ENCODE assay signal across 17 cellular contexts in genomic region chr20:33656783-33657703, GRCh38. TPM values are rescaled to one million over a fixed set of nuclear protein-coding genes. Genes with fewer than 3 reads are reported as not detected.
DNase-seq lines count a peak whose midpoint lies in the region; ATAC-seq, FAIRE-seq and TF ChIP-seq lines count a peak whose summit lies in the region.
"Had no signal": no experiment of that assay in that cellular context is flagged by ENCODE, and none has a peak within 500 bp of the region (broad histone marks: within the 10 kb centered on the region; RNA-seq: fewer than 3 reads in every experiment).

No MANE protein-coding gene starts in this region.

- no peak for ATAC-seq in activated T-cell treated with anti-CD3 and anti-CD28 coated beads, Interleukin-2, amount 50 U/mL, for 72 hours (replicated peaks in 1 of 2)
- ATAC-seq in K562 (no peak), pancreas (no peak)
- ATAC-seq: Panc1 had no signal

- H3K27ac ChIP-seq in K562 (ENCODE audit: extremely low read depth, low read depth, low read length): no peak overlapping the region
- no peak overlapping the region for H3K27ac ChIP-seq in pancreas
- no peak overlapping the region for H3K27ac ChIP-seq in vagina

- FAIRE-seq in K562 (lab: Jason Lieb, UNC): no peak
- FAIRE-seq in pancreas (lab: Jason Lieb, UNC): no peak
- FAIRE-seq: A204.1, H1 had no signal

- peaks cover under 1 to 36% of the 10 kb centered on the region in 2 experiments; a peak in 3 of 5 replicates for H3K4me1 ChIP-seq in K562 (replicated peaks in 1 of 2; ENCODE audit: control insufficient read depth in 2 of 2, insufficient read depth in 2 of 2, low read length in 2 of 2)
- H3K4me1 ChIP-seq in pancreas: peaks cover 21 to 27% (median 26%) of the 10 kb centered on the region in 3 donors
- H3K4me1 ChIP-seq in vagina: peaks cover 19% of the 10 kb centered on the region

- peak; percentile 11 for DNase-seq in activated T-cell treated with anti-CD3 and anti-CD28 coated beads, Interleukin-2, amount 50 U/mL, for 1 hour
- DNase-seq in activated T-cell treated with anti-CD3 and anti-CD28 coated beads, Interleukin-2, amount 50 U/mL, for 72 hours: no peak
- DNase-seq in CD14-positive monocyte (ENCODE audit: low spot score) (peak; percentile 40), K562 (ENCODE audit: extremely low read depth in 1 of 4, low spot score in 3 of 4) (no peak), pancreas (peak in 4 of 6 donors; percentile 13 to 64 (median 24)), vagina (ENCODE audit: extremely low spot score in 2 of 2) (no peak), DMS153 (lab: John Stamatoyannopoulos, UW) (no peak), NK-92 (lab: John Stamatoyannopoulos, UW; ENCODE audit: unreplicated experiment) (no peak)
- DNase-seq: MG63, NCI-H1092 treated with DMSO at 0.1 percent for 48 hours, NCI-H1694, NCI-H2107, NCI-H226, SHP77 had no signal

- in situ Hi-C loops in K562 (cut with MboI): loop anchor here (10.0 kb wide), 1 partner anchor 242 kb away; no protein-coding TSS in a partner anchor

- TF ChIP-seq CTCF in CD14-positive monocyte (IDR thresholded peaks at IDR 0.05) (no peak), K562 (IDR thresholded peaks at IDR 0.05 in 2 of 3, conservative IDR thresholded peaks at IDR 0.05 in 1 of 3; ENCODE audit: insufficient read depth in 2 of 3, low read depth in 1 of 3, low read length in 3 of 3) (no peak), pancreas (IDR thresholded peaks at IDR 0.05) (no peak), vagina (IDR thresholded peaks at IDR 0.05) (no peak)

- H3K36me3 ChIP-seq in K562 (ENCODE audit: control insufficient read depth, insufficient read depth, low read length) (peaks cover 54% of the 10 kb centered on the region; the same call in 2 of the 3 replicates), pancreas (peaks cover 0 to 7% (median 0%) of the 10 kb centered on the region in 3 donors), vagina (peaks cover 0 to 18% of the 10 kb centered on the region in 2 donors)
- H3K36me3 ChIP-seq: MG63 had no signal

- POLR2A ChIA-PET in K562 (lab: Yijun Ruan, JAX): interaction anchor here (0.7 to 4.5 kb wide), 4 partner anchors 8 to 363 kb away, joined by 3 to 51 read pairs (median 4); partner anchors contain the start of gene ACTL10

- TF ChIP-seq POLR2A in K562 (conservative IDR thresholded peaks at IDR 0.05) (no peak), vagina (IDR thresholded peaks at IDR 0.05) (no peak)

- TF ChIP-seq EP300 in K562 (IDR thresholded peaks at IDR 0.05; ENCODE audit: low read length): no peak

- H4K20me1 ChIP-seq in K562 (replicated peaks; ENCODE audit: control insufficient read depth, insufficient read depth, low read length): peaks cover 25% of the 10 kb centered on the region; the same call in 1 of the 2 replicates

- H3K9ac ChIP-seq in K562 (ENCODE audit: insufficient read depth in 1 of 2, low read depth in 2 of 2, low read length in 2 of 2): peak overlapping the region in 1 of 2 experiments; percentile 60; a peak in 1 of 4 replicates

- WGBS in K562 (ENCODE audit: insufficient coverage, low coverage, missing lambda C conversion rate): 86% methylated on average over 17 of the region's 17 CpGs
- 94 to 95% methylated on average over 17 of the region's 17 CpGs for WGBS in pancreas, 2 donors

- H3K9me3 ChIP-seq in K562 (replicated peaks; ENCODE audit: control insufficient read depth, insufficient read depth, low read depth, low read length): no peaks in the 10 kb centered on the region
- no peaks in the 10 kb centered on the region for H3K9me3 ChIP-seq in pancreas
- H3K9me3 ChIP-seq in vagina: no peaks in the 10 kb centered on the region
- H3K9me3 ChIP-seq: MG63 had no signal

- no peak overlapping the region for H3K4me2 ChIP-seq in K562 (ENCODE audit: insufficient read depth, low read length)

- no peak overlapping the region for H2AFZ ChIP-seq in K562 (ENCODE audit: low read depth, low read length)

- peaks cover 0 to 3% of the 10 kb centered on the region in 2 donors for H3K36me3 Mint-ChIP-seq in activated T-cell treated with anti-CD3 and anti-CD28 coated beads, Interleukin-2, amount 50 U/mL, for 72 hours (ENCODE audit: insufficient read depth in 2 of 2)
- peaks cover 0 to 3% of the 10 kb centered on the region in 2 donors for H3K36me3 Mint-ChIP-seq in CD14-positive monocyte

- peaks cover 23% of the 10 kb centered on the region for H3K4me1 Mint-ChIP-seq in activated T-cell treated with anti-CD3 and anti-CD28 coated beads, Interleukin-2, amount 50 U/mL, for 72 hours (ENCODE audit: low read depth)
- peaks cover 6% of the 10 kb centered on the region for H3K4me1 Mint-ChIP-seq in CD14-positive monocyte

- TF ChIP-seq RAD21 in K562 (CRISPR knock-in tag; conservative IDR thresholded peaks at IDR 0.05 in 1 of 2, IDR thresholded peaks at IDR 0.05 in 1 of 2): no peak

- no peaks in the 10 kb centered on the region for H3K27me3 ChIP-seq in K562 (ENCODE audit: control insufficient read depth in 2 of 2, insufficient read depth in 2 of 2, low read length in 2 of 2)
- no peaks in the 10 kb centered on the region for H3K27me3 ChIP-seq in pancreas
- H3K27me3 ChIP-seq in vagina: no peaks in the 10 kb centered on the region
- H3K27me3 ChIP-seq: MG63 had no signal

- H3K9me1 ChIP-seq in K562 (ENCODE audit: control insufficient read depth, insufficient read depth, low read length): no peaks in the 10 kb centered on the region

- H3K27me3 Mint-ChIP-seq in activated T-cell treated with anti-CD3 and anti-CD28 coated beads, Interleukin-2, amount 50 U/mL, for 72 hours (ENCODE audit: low read depth): no peaks in the 10 kb centered on the region
- peaks cover 1 to 8% (median 2%) of the 10 kb centered on the region in 3 donors for H3K27me3 Mint-ChIP-seq in CD14-positive monocyte (ENCODE audit: low read depth in 3 of 3)

- TSS peak; percentile 18 for BruUV-seq in K562 (replicated peaks; lab: Mats Ljungman, UMichigan)

- H3K27ac Mint-ChIP-seq in activated T-cell treated with anti-CD3 and anti-CD28 coated beads, Interleukin-2, amount 50 U/mL, for 72 hours: no peak overlapping the region
- peak overlapping the region in 1 of 7 donors; percentile 73 for H3K27ac Mint-ChIP-seq in CD14-positive monocyte

- intact Hi-C loops in CD14-positive monocyte (cut with micrococcal nuclease): no loop called here
- intact Hi-C loops in K562 (cut with micrococcal nuclease): no loop called here
- intact Hi-C loops in pancreas (cut with DNase I): loop anchor here in 1 of 3 donors (5.0 kb wide), 1 partner anchor 195 kb away; no protein-coding TSS in a partner anchor
- intact Hi-C loops in vagina (cut with DNase I): loop anchor here (10.0 kb wide), 1 partner anchor 182 kb away; no protein-coding TSS in a partner anchor

- CTCF ChIA-PET in K562 (lab: Yijun Ruan, JAX; ENCODE audit: low intra/inter-chr PET ratio): no interaction called here

- peaks cover 3% of the 10 kb centered on the region; the same call in 2 of the 3 replicates for H3K79me2 ChIP-seq in K562 (ENCODE audit: control insufficient read depth, insufficient read depth, low read length)

- H3K4me3 Mint-ChIP-seq in activated T-cell treated with anti-CD3 and anti-CD28 coated beads, Interleukin-2, amount 50 U/mL, for 72 hours: no peak overlapping the region
- no peak overlapping the region for H3K4me3 Mint-ChIP-seq in CD14-positive monocyte

- H3K4me3 ChIP-seq in K562 (no peak overlapping the region), pancreas (no peak overlapping the region), vagina (no peak overlapping the region)
- H3K4me3 ChIP-seq: MG63 had no signal

- no peaks in the 10 kb centered on the region for H3K9me3 Mint-ChIP-seq in activated T-cell treated with anti-CD3 and anti-CD28 coated beads, Interleukin-2, amount 50 U/mL, for 72 hours
- no peaks in the 10 kb centered on the region for H3K9me3 Mint-ChIP-seq in CD14-positive monocyte

RNA-seq across cellular contexts. Expression of gene C20orf144, which starts 5.1 kb away (rescaled TPM):
- under 1 TPM; 0.17 to 0.23 TPM for total RNA-seq in activated T-cell treated with anti-CD3 and anti-CD28 coated beads, Interleukin-2, amount 50 U/mL, for 72 hours
- polyA plus RNA-seq in CD14-positive monocyte: not detected
- total RNA-seq in K562 (2011; cell fraction: chromatin; rRNA removed; ENCODE audit: low replicate concordance): 0.60 TPM in 1 of 2 replicates, not detected in the other
- 0.83 and 1.1 TPM in 2 replicates for total RNA-seq in K562 (2011; cell fraction: nucleolus; rRNA removed)
- 0.66 and 1.3 TPM in 2 replicates for total RNA-seq in K562 (2011; cell fraction: nucleoplasm; rRNA removed)
- total RNA-seq in K562 (2014; rRNA removed): 0.16 TPM in 1 of 2 replicates, not detected in the other
- 0.11 and 0.16 TPM in 2 replicates for total RNA-seq in K562 (2014; rRNA removed; fragmentation: Illumina TruSeq; extraction: Trizol)
- total RNA-seq in K562 (2015; rRNA removed; fragmentation: Illumina TruSeq; extraction: Trizol): 0.11 and 0.23 TPM in 2 replicates
- 0.11 and 0.16 TPM in 2 replicates for total RNA-seq in K562 (2021)
- polyA plus RNA-seq in K562 (2011; rRNA removed): 0.10 and 0.11 TPM in 2 replicates
- polyA plus RNA-seq in K562 (2011; cell fraction: cytosol; rRNA removed): 0.13 and 0.16 TPM in 2 replicates
- polyA plus RNA-seq in K562 (2011; cell fraction: nucleus; rRNA removed): 0.18 TPM in 2 replicates
- polyA plus RNA-seq in K562 (2012): 0.23 and 0.54 TPM in 2 replicates
- polyA plus RNA-seq in K562 (2014; fragmentation: Illumina TruSeq; extraction: Trizol): 0.12 and 0.22 TPM in 2 replicates
- polyA plus RNA-seq in K562 (2014; fragmentation: Nextera tagmentation; extraction: Ambion mirVana): under 1 TPM in 1 of 2 experiments, not detected in 1; 0.04 TPM
- polyA plus RNA-seq in K562 (2014; rRNA removed): 0.16 and 0.23 TPM in 2 replicates
- 0.28 TPM in 1 of 2 replicates, not detected in the other for polyA minus RNA-seq in K562 (2011; rRNA and poly(A)+ RNA removed)
- not detected in 2 replicates for polyA minus RNA-seq in K562 (2011; cell fraction: cytosol; rRNA and poly(A)+ RNA removed)
- polyA minus RNA-seq in K562 (2011; cell fraction: nucleus; rRNA and poly(A)+ RNA removed): 0.33 and 0.40 TPM in 2 replicates
- total RNA-seq in pancreas: under 1 TPM in 4 of 6 donors, not detected in 2; 0.09 to 0.14 (median 0.11) TPM
- polyA plus RNA-seq in pancreas: under 1 TPM; 0.12 to 0.15 TPM
- not detected for total RNA-seq in vagina

RNA-seq across cellular contexts. Expression of gene ACTL10, which starts 9.7 kb away (rescaled TPM):
- 1 to 10 TPM; 1.4 to 1.8 TPM for total RNA-seq in activated T-cell treated with anti-CD3 and anti-CD28 coated beads, Interleukin-2, amount 50 U/mL, for 72 hours
- polyA plus RNA-seq in CD14-positive monocyte (1 to 10 TPM; 1.1 to 1.2 TPM), K562 (2011; rRNA removed) (not detected in 2 replicates), K562 (2014; fragmentation: Illumina TruSeq; extraction: Trizol) (not detected in 2 replicates), K562 (2014; fragmentation: Nextera tagmentation; extraction: Ambion mirVana) (not detected), K562 (2014; rRNA removed) (0.07 and 0.13 TPM in 2 replicates), pancreas (1 to 10 TPM; 1.6 to 2.2 TPM)
- total RNA-seq in K562 (2011; cell fraction: chromatin; rRNA removed; ENCODE audit: low replicate concordance): not detected in 2 replicates
- total RNA-seq in K562 (2011; cell fraction: nucleolus; rRNA removed): 0.33 TPM in 1 of 2 replicates, not detected in the other
- total RNA-seq in K562 (2011; cell fraction: nucleoplasm; rRNA removed): not detected in 2 replicates
- total RNA-seq in K562 (2014; rRNA removed) (0.14 TPM in 1 of 2 replicates, not detected in the other), K562 (2014; rRNA removed; fragmentation: Illumina TruSeq; extraction: Trizol) (not detected in 2 replicates), K562 (2015; rRNA removed; fragmentation: Illumina TruSeq; extraction: Trizol) (not detected in 2 replicates), K562 (2021) (0.11 TPM in 1 of 2 replicates, not detected in the other), pancreas (1 to 10 TPM; 2.1 to 3.5 (median 2.7) TPM), vagina (1.5 TPM)
- 0.04 TPM in 1 of 2 replicates, not detected in the other for polyA plus RNA-seq in K562 (2011; cell fraction: cytosol; rRNA removed)
- polyA plus RNA-seq in K562 (2011; cell fraction: nucleus; rRNA removed): 0.10 TPM in 1 of 2 replicates, not detected in the other
- 0.13 and 0.29 TPM in 2 replicates for polyA plus RNA-seq in K562 (2012)
- polyA minus RNA-seq in K562 (2011; rRNA and poly(A)+ RNA removed): not detected in 2 replicates
- not detected in 2 replicates for polyA minus RNA-seq in K562 (2011; cell fraction: cytosol; rRNA and poly(A)+ RNA removed)
- polyA minus RNA-seq in K562 (2011; cell fraction: nucleus; rRNA and poly(A)+ RNA removed): not detected in 2 replicates
- total RNA-seq: H1 had no signal

RNA-seq across cellular contexts. Expression of gene NECAB3, which starts 17.2 kb away (rescaled TPM):
- total RNA-seq in activated T-cell treated with anti-CD3 and anti-CD28 coated beads, Interleukin-2, amount 50 U/mL, for 72 hours: 10 to 100 TPM; 18.5 to 18.8 TPM
- polyA plus RNA-seq in CD14-positive monocyte (1 to 10 TPM; 1.3 to 1.8 TPM), K562 (2011; rRNA removed) (25.6 and 32.7 TPM in 2 replicates), K562 (2014; fragmentation: Illumina TruSeq; extraction: Trizol) (35.8 and 37.6 TPM in 2 replicates), K562 (2014; fragmentation: Nextera tagmentation; extraction: Ambion mirVana) (1 to 10 TPM in 1 of 2 experiments, under 1 TPM in 1; 0.94 to 1.9 TPM), K562 (2014; rRNA removed) (63.3 and 67.6 TPM in 2 replicates), pancreas (10 to 100 TPM; 29.4 to 40.0 TPM)
- 164 and 323 TPM in 2 replicates for total RNA-seq in K562 (2011; cell fraction: chromatin; rRNA removed; ENCODE audit: low replicate concordance)
- total RNA-seq in K562 (2011; cell fraction: nucleolus; rRNA removed): 194 and 203 TPM in 2 replicates
- 200 and 230 TPM in 2 replicates for total RNA-seq in K562 (2011; cell fraction: nucleoplasm; rRNA removed)
- total RNA-seq in K562 (2014; rRNA removed) (52.0 and 74.0 TPM in 2 replicates), K562 (2014; rRNA removed; fragmentation: Illumina TruSeq; extraction: Trizol) (16.0 and 17.8 TPM in 2 replicates), K562 (2015; rRNA removed; fragmentation: Illumina TruSeq; extraction: Trizol) (31.5 and 36.5 TPM in 2 replicates), K562 (2021) (57.1 and 57.8 TPM in 2 replicates), pancreas (10 to 100 TPM; 15.8 to 22.4 (median 18.8) TPM), vagina (29.2 TPM)
- polyA plus RNA-seq in K562 (2011; cell fraction: cytosol; rRNA removed): 33.9 and 111 TPM in 2 replicates
- 181 and 337 TPM in 2 replicates for polyA plus RNA-seq in K562 (2011; cell fraction: nucleus; rRNA removed)
- polyA plus RNA-seq in K562 (2012): 35.0 and 54.7 TPM in 2 replicates
- polyA minus RNA-seq in K562 (2011; rRNA and poly(A)+ RNA removed): 21.3 and 27.3 TPM in 2 replicates
- polyA minus RNA-seq in K562 (2011; cell fraction: cytosol; rRNA and poly(A)+ RNA removed): 12.6 and 18.7 TPM in 2 replicates
- polyA minus RNA-seq in K562 (2011; cell fraction: nucleus; rRNA and poly(A)+ RNA removed): 66.9 and 76.9 TPM in 2 replicates

RNA-seq across cellular contexts. Expression of gene E2F1, which starts 29.1 kb away (rescaled TPM):
- total RNA-seq in activated T-cell treated with anti-CD3 and anti-CD28 coated beads, Interleukin-2, amount 50 U/mL, for 72 hours: 10 to 100 TPM; 64.5 to 81.5 TPM
- polyA plus RNA-seq in CD14-positive monocyte: under 1 TPM in 1 of 2 donors, not detected in 1; 0.17 TPM
- 22.9 and 54.8 TPM in 2 replicates for total RNA-seq in K562 (2011; cell fraction: chromatin; rRNA removed; ENCODE audit: low replicate concordance)
- total RNA-seq in K562 (2011; cell fraction: nucleolus; rRNA removed): 31.2 and 33.7 TPM in 2 replicates
- 28.2 and 29.0 TPM in 2 replicates for total RNA-seq in K562 (2011; cell fraction: nucleoplasm; rRNA removed)
- total RNA-seq in K562 (2014; rRNA removed): 17.3 and 23.4 TPM in 2 replicates
- total RNA-seq in K562 (2014; rRNA removed; fragmentation: Illumina TruSeq; extraction: Trizol): 9.0 and 10.8 TPM in 2 replicates
- total RNA-seq in K562 (2015; rRNA removed; fragmentation: Illumina TruSeq; extraction: Trizol): 14.9 and 15.3 TPM in 2 replicates
- total RNA-seq in K562 (2021): 24.6 and 25.3 TPM in 2 replicates
- polyA plus RNA-seq in K562 (2011; rRNA removed): 12.7 and 19.3 TPM in 2 replicates
- 17.7 and 20.9 TPM in 2 replicates for polyA plus RNA-seq in K562 (2011; cell fraction: cytosol; rRNA removed)
- 74.3 and 91.0 TPM in 2 replicates for polyA plus RNA-seq in K562 (2011; cell fraction: nucleus; rRNA removed)
- polyA plus RNA-seq in K562 (2012): 16.3 and 25.0 TPM in 2 replicates
- polyA plus RNA-seq in K562 (2014; fragmentation: Illumina TruSeq; extraction: Trizol): 13.1 and 17.8 TPM in 2 replicates
- polyA plus RNA-seq in K562 (2014; fragmentation: Nextera tagmentation; extraction: Ambion mirVana): under 1 TPM; 0.14 to 0.39 TPM
- 28.9 and 30.6 TPM in 2 replicates for polyA plus RNA-seq in K562 (2014; rRNA removed)
- polyA minus RNA-seq in K562 (2011; rRNA and poly(A)+ RNA removed): 5.8 and 8.2 TPM in 2 replicates
- polyA minus RNA-seq in K562 (2011; cell fraction: cytosol; rRNA and poly(A)+ RNA removed): 7.7 and 8.5 TPM in 2 replicates
- polyA minus RNA-seq in K562 (2011; cell fraction: nucleus; rRNA and poly(A)+ RNA removed): 9.3 and 10.3 TPM in 2 replicates
- total RNA-seq in pancreas: under 1 TPM; 0.23 to 0.92 (median 0.56) TPM
- polyA plus RNA-seq in pancreas: under 1 TPM; 0.54 to 0.91 TPM
- total RNA-seq in vagina: 0.49 TPM

Comparison
In these comparisons a context has a peak if more than half of its experiments do, and no peak if none do; other contexts are left out.
1. DNase-seq: peak in activated T-cell treated with anti-CD3 and anti-CD28 coated beads, Interleukin-2, amount 50 U/mL, for 1 hour (single experiment), CD14-positive monocyte (single experiment) and pancreas (4 of 6); none in activated T-cell treated with anti-CD3 and anti-CD28 coated beads, Interleukin-2, amount 50 U/mL, for 72 hours (0 of 2), K562 (0 of 4), vagina (0 of 2), DMS153 (single experiment) and NK-92 (single experiment).